ENCODE assay signal across 8 cellular contexts in genomic region chr7:101814081-101814995, GRCh38. TPM values are rescaled to one million over a fixed set of nuclear protein-coding genes. Genes with fewer than 3 reads are reported as not detected.
DNase-seq lines count a peak whose midpoint lies in the region; ATAC-seq and TF ChIP-seq lines count a peak whose summit lies in the region.

No MANE protein-coding gene starts in this region.

- no peak overlapping the region for H3K23ac ChIP-seq in trophoblast cell (ENCODE audit: low read length)

- peak overlapping the region; percentile 87 for H3K4me3 Mint-ChIP-seq in activated naive CD8-positive, alpha-beta T cell treated with anti-CD3 and anti-CD28 coated beads, Interleukin-2, amount 50 U/mL, for 24 hours

- no peaks in the 10 kb centered on the region for H3K36me3 ChIP-seq in HUES48 (ENCODE audit: control insufficient read depth, insufficient read depth, low read length)
- no peaks in the 10 kb centered on the region for H3K36me3 ChIP-seq in SK-N-MC (ENCODE audit: insufficient read depth, low read length)
- no peaks in the 10 kb centered on the region for H3K36me3 ChIP-seq in heart right ventricle
- H3K36me3 ChIP-seq in trophoblast cell (ENCODE audit: control insufficient read depth in 1 of 2, insufficient read depth in 2 of 2, low read length in 2 of 2) = no peaks in the 10 kb centered on the region
- H3K36me3 ChIP-seq in aorta (ENCODE audit: control insufficient read depth in 1 of 2, insufficient read depth in 2 of 2, low read length in 1 of 2) = no peaks in the 10 kb centered on the region

- peaks cover 26% of the 10 kb centered on the region for H3K79me1 ChIP-seq in trophoblast cell (ENCODE audit: low read length)

- peak overlapping the region; percentile 85 for H3K18ac ChIP-seq in trophoblast cell (ENCODE audit: low read length)

- 0% methylated on average over 56 to 74 of the region's 74 CpGs for WGBS in heart right ventricle, 2 donors
- no CpG with 5 or more reads among the region's 74 CpGs for WGBS in trophoblast cell (ENCODE audit: extremely low coverage, insufficient coverage, insufficient read length)
- WGBS in aorta, 2 donors = 0 to 1% methylated on average over 44 to 74 of the region's 74 CpGs

- H3K79me2 ChIP-seq in trophoblast cell (ENCODE audit: control insufficient read depth, insufficient read depth, low read length, poor library complexity) = peaks cover 22% of the 10 kb centered on the region

- H3K4me2 ChIP-seq in trophoblast cell (ENCODE audit: low read length) = peak overlapping the region; percentile 85

- ATAC-seq in activated naive CD8-positive, alpha-beta T cell treated with anti-CD3 and anti-CD28 coated beads, Interleukin-2, amount 50 U/mL, for 24 hours = peak; percentile 60
- ATAC-seq in heart right ventricle (peak; percentile 74 to 88 (median 82)), aorta (ENCODE audit: low FRiP score) (peak; percentile 89), GM18873 (IDR thresholded peaks at IDR 0.05; ENCODE audit: low FRiP score, unreplicated experiment) (no peak)

- peak overlapping the region; percentile 63 for H3K14ac ChIP-seq in trophoblast cell (ENCODE audit: low read length)

- intact Hi-C loops in heart right ventricle (cut with DNase I) = loop anchor here in 9 of 10 donors (1.0 to 10.0 kb wide), 15 partner anchors 70 to 420 kb away; no protein-coding TSS in a partner anchor
- intact Hi-C loops in aorta (cut with DNase I) = loop anchor here (10.0 kb wide), 2 partner anchors 130 to 210 kb away; no protein-coding TSS in a partner anchor

- POLR2A ChIA-PET in GM10248 (lab: Yijun Ruan, JAX) = interaction anchor here (0.5 kb wide), 1 partner anchor 14 kb away, joined by 3 read pairs; no protein-coding TSS in a partner anchor

- TF ChIP-seq CTCF in GM10248 (IDR thresholded peaks at IDR 0.05; ENCODE audit: control extremely low read depth, extremely low read depth, low read depth, missing control alignments) (peak; percentile 79), heart right ventricle (IDR thresholded peaks at IDR 0.05) (peak; percentile 24 to 78 (median 62))

- no peak overlapping the region for H2BK5ac ChIP-seq in trophoblast cell (ENCODE audit: low read depth, low read length, poor library complexity)

- H3K9me3 ChIP-seq in HUES48 (ENCODE audit: control insufficient read depth, insufficient read depth, low read length) = no peaks in the 10 kb centered on the region
- H3K9me3 ChIP-seq in SK-N-MC (ENCODE audit: low read depth, low read length) = no peaks in the 10 kb centered on the region
- H3K9me3 ChIP-seq in heart right ventricle = no peaks in the 10 kb centered on the region
- no peaks in the 10 kb centered on the region for H3K9me3 ChIP-seq in trophoblast cell (ENCODE audit: insufficient read depth, low read depth, low read length)
- no peaks in the 10 kb centered on the region for H3K9me3 ChIP-seq in aorta (ENCODE audit: control insufficient read depth, low read length)

- H3K4me1 ChIP-seq in HUES48 (ENCODE audit: control insufficient read depth, insufficient read depth, low read length) = peaks cover 25% of the 10 kb centered on the region
- peaks cover 5 to 37% (median 31%) of the 10 kb centered on the region in 9 donors for H3K4me1 ChIP-seq in heart right ventricle
- H3K4me1 ChIP-seq in trophoblast cell (ENCODE audit: control insufficient read depth in 1 of 2, insufficient read depth in 2 of 2, low read length in 2 of 2) = peaks cover 8 to 15% of the 10 kb centered on the region in 2 experiments
- H3K4me1 ChIP-seq in aorta (ENCODE audit: control insufficient read depth in 1 of 2, insufficient read depth in 2 of 2, low read length in 2 of 2) = no peaks in the 10 kb centered on the region

- no peak overlapping the region for H4K12ac ChIP-seq in trophoblast cell (ENCODE audit: low read depth, low read length)

- no peak overlapping the region for H2BK12ac ChIP-seq in trophoblast cell (ENCODE audit: low read length)

- H3K27me3 Mint-ChIP-seq in activated naive CD8-positive, alpha-beta T cell treated with anti-CD3 and anti-CD28 coated beads, Interleukin-2, amount 50 U/mL, for 24 hours = no peaks in the 10 kb centered on the region

- peak overlapping the region; percentile 85 for H4K8ac ChIP-seq in trophoblast cell (ENCODE audit: low read depth, low read length)

- peak overlapping the region; percentile 48 for H3K4ac ChIP-seq in trophoblast cell (ENCODE audit: low read depth, low read length)

- H3K9me3 Mint-ChIP-seq in activated naive CD8-positive, alpha-beta T cell treated with anti-CD3 and anti-CD28 coated beads, Interleukin-2, amount 50 U/mL, for 24 hours = no peaks in the 10 kb centered on the region

- CTCF ChIA-PET in GM10248 (lab: Yijun Ruan, JAX) = interaction anchor here (0.6 to 1.6 kb wide), 14 partner anchors 9 to 425 kb away, joined by 3 to 9 read pairs (median 4); no protein-coding TSS in a partner anchor

- no peaks in the 10 kb centered on the region for H3K36me3 Mint-ChIP-seq in activated naive CD8-positive, alpha-beta T cell treated with anti-CD3 and anti-CD28 coated beads, Interleukin-2, amount 50 U/mL, for 24 hours (ENCODE audit: low read depth)

- peaks cover 24% of the 10 kb centered on the region for H3K4me1 Mint-ChIP-seq in activated naive CD8-positive, alpha-beta T cell treated with anti-CD3 and anti-CD28 coated beads, Interleukin-2, amount 50 U/mL, for 24 hours

- peak; percentile 86 for DNase-seq in GM10248 (ENCODE audit: extremely low spot score)
- no peak for DNase-seq in SK-N-MC (ENCODE audit: low read depth, low spot score)
- peak; percentile 72 for DNase-seq in activated naive CD8-positive, alpha-beta T cell treated with anti-CD3 and anti-CD28 coated beads, Interleukin-2, amount 50 U/mL, for 24 hours
- peak; percentile 23 to 67 for DNase-seq in heart right ventricle
- DNase-seq in trophoblast cell = peak; percentile 17 to 60
- DNase-seq in aorta = peak; percentile 68 to 88

- no peak overlapping the region for H3K27ac ChIP-seq in HUES48 (ENCODE audit: low read depth, low read length)
- no peak overlapping the region for H3K27ac ChIP-seq in SK-N-MC
- H3K27ac ChIP-seq in heart right ventricle = peak overlapping the region in 7 of 10 donors; percentile 47 to 85 (median 75)
- no peak overlapping the region for H3K27ac ChIP-seq in trophoblast cell (ENCODE audit: low read depth, low read length)
- H3K27ac ChIP-seq in aorta (ENCODE audit: low read depth in 1 of 2, low read length in 2 of 2) = peak overlapping the region; percentile 0 to 7

- peak overlapping the region; percentile 85 for H3K27ac Mint-ChIP-seq in activated naive CD8-positive, alpha-beta T cell treated with anti-CD3 and anti-CD28 coated beads, Interleukin-2, amount 50 U/mL, for 24 hours

- peaks cover 17% of the 10 kb centered on the region for H3K27me3 ChIP-seq in HUES48 (ENCODE audit: control insufficient read depth, insufficient read depth, low read length)
- peaks cover 0 to 7% (median 0%) of the 10 kb centered on the region in 7 donors for H3K27me3 ChIP-seq in heart right ventricle
- H3K27me3 ChIP-seq in trophoblast cell (ENCODE audit: insufficient read depth, low read length) = no peaks in the 10 kb centered on the region
- no peaks in the 10 kb centered on the region for H3K27me3 ChIP-seq in aorta (ENCODE audit: control insufficient read depth in 1 of 2, insufficient read depth in 2 of 2, low read length in 1 of 2)

- H4K91ac ChIP-seq in trophoblast cell (ENCODE audit: low read depth, low read length) = peak overlapping the region; percentile 78

- no peak overlapping the region for H2BK120ac ChIP-seq in trophoblast cell (ENCODE audit: insufficient read depth, low read length, poor library complexity)

- H2AK5ac ChIP-seq in trophoblast cell (ENCODE audit: low read length) = no peak overlapping the region

- H3K9ac ChIP-seq in HUES48 (ENCODE audit: low read depth, low read length) (no peak overlapping the region), SK-N-MC (ENCODE audit: insufficient read length) (peak overlapping the region; percentile 52), trophoblast cell (ENCODE audit: low read length) (no peak overlapping the region)

- H2AFZ ChIP-seq in trophoblast cell (ENCODE audit: insufficient read depth, low read length, poor library complexity) = peak overlapping the region; percentile 90

- H3K4me3 ChIP-seq in HUES48 (ENCODE audit: low read depth, low read length) = peak overlapping the region; percentile 64
- peak overlapping the region; percentile 94 for H3K4me3 ChIP-seq in SK-N-MC
- H3K4me3 ChIP-seq in heart right ventricle = peak overlapping the region; percentile 55 to 91 (median 81)
- peak overlapping the region; percentile 81 for H3K4me3 ChIP-seq in trophoblast cell (ENCODE audit: low read depth, low read length)
- H3K4me3 ChIP-seq in aorta (ENCODE audit: low read length in 2 of 2) = peak overlapping the region; percentile 94 to 100

RNA-seq across cellular contexts. Expression of gene CUX1, which starts 3.1 kb away (rescaled TPM):
- total RNA-seq in heart right ventricle (100 to 1,000 TPM in 9 of 10 donors, 10 to 100 TPM in 1; 97.3 to 176 (median 149) TPM), aorta (100 to 1,000 TPM; 136 to 159 TPM)
- polyA plus RNA-seq in heart right ventricle (10 to 100 TPM; 34.5 to 39.7 TPM), aorta (10 to 100 TPM; 51.6 to 52.6 TPM)
- polyA plus RNA-seq in trophoblast cell (2013) = 39.0 and 43.1 TPM in 2 replicates

Comparison
In these comparisons a context has a peak if more than half of its experiments do, and no peak if none do; other contexts are left out.
1. H3K27ac ChIP-seq: peak in heart right ventricle (7 of 10) and aorta (2 of 2); none in HUES48 (single experiment), SK-N-MC (single experiment) and trophoblast cell (single experiment).
2. Peak in every context shown above with its lines, with median percentiles within 50 percentile points of each other: H3K4me3 ChIP-seq.